ENCODE assay signal across 9 cellular contexts in the genomic region with DNA sequence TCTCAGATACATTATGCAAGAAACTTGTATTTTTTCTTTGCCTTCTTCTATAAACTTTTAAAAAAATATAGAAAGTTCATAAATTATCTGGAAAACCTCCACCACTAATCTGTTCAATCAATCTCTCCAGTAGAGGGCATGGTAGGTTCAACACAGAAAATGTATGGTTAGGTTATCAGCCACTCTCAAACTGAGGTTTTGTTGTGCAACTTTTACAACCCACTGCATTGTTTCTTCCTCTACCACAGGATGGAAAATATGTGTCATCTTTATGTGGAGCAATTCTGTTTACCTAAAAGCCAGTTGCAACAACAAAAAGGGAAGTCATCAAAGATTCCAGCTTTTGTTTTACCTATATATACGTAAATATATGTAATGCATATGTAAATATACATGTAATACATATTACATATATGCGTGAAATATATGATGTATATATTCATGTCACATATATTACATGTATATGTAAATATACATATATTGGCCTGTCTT. TPM values are rescaled to one million over a fixed set of nuclear protein-coding genes. Genes with fewer than 3 reads are reported as not detected.
DNase-seq lines count a peak whose midpoint lies in the region; ATAC-seq and TF ChIP-seq lines count a peak whose summit lies in the region.
"Had no signal": no experiment of that assay in that cellular context is flagged by ENCODE, and none has a peak within 500 bp of the region (broad histone marks: within the 10 kb centered on the region; RNA-seq: fewer than 3 reads in every experiment).

No MANE protein-coding gene starts in this region.

- BruUV-seq in A673 (replicated peaks; lab: Mats Ljungman, UMichigan), result no TSS peak

- H3K4me1 ChIP-seq in A673 (ENCODE audit: insufficient read depth, low read length, poor library complexity, severe bottlenecking) (peaks cover 16% of the 10 kb centered on the region), KMS-11 (ENCODE audit: low read depth, poor library complexity, severe bottlenecking) (peaks cover 44% of the 10 kb centered on the region), neutrophil (ENCODE audit: control insufficient read depth in 1 of 2, insufficient read depth in 1 of 2, low read depth in 1 of 2, low read length in 1 of 2) (peaks cover 19 to 37% of the 10 kb centered on the region in 2 experiments)

- CTCF ChIA-PET in A673 (lab: Charles Lee), result no interaction called here

- H2AFZ ChIP-seq in KMS-11 (ENCODE audit: low read depth), result no peak overlapping the region

- no peak overlapping the region for H3K27ac ChIP-seq in A673 (ENCODE audit: low read depth, low read length, poor library complexity, severe bottlenecking)
- peak overlapping the region; percentile 87 for H3K27ac ChIP-seq in KMS-11
- peak overlapping the region; percentile 99 for H3K27ac ChIP-seq in neutrophil
- H3K27ac ChIP-seq: SJSA1 had no signal

- POLR2A ChIA-PET in A673 (lab: Charles Lee; ENCODE audit: low non-redundant PET), result no interaction called here

- intact Hi-C loops in A673 (cut with micrococcal nuclease; ENCODE audit: unreplicated experiment), result loop anchor here (5.0 kb wide), 5 partner anchors 46 to 329 kb away; a partner anchor contains a TSS

- H4K20me1 ChIP-seq in KMS-11 (ENCODE audit: insufficient read depth), result no peaks in the 10 kb centered on the region

- H3K4me2 ChIP-seq in KMS-11, result peak overlapping the region; percentile 72; the same call in 1 of the 2 replicates

- H3K27me3 ChIP-seq in A673 (replicated peaks; ENCODE audit: insufficient read depth, low read depth, low read length, poor library complexity) (no peaks in the 10 kb centered on the region), KMS-11 (ENCODE audit: insufficient read depth, low read depth) (no peaks in the 10 kb centered on the region), neutrophil (no peaks in the 10 kb centered on the region)
- H3K27me3 ChIP-seq: SJSA1 had no signal

- H3K4me3 ChIP-seq in A673 (ENCODE audit: low read depth, low read length, poor library complexity, severe bottlenecking) (no peak overlapping the region), KMS-11 (IDR thresholded peaks at IDR 0.05; ENCODE audit: insufficient read depth, low read depth, low read length) (no peak overlapping the region), epithelial cell of esophagus (ENCODE audit: low read length) (no peak overlapping the region), neutrophil (ENCODE audit: low read depth in 1 of 2, low read length in 1 of 2) (peak overlapping the region; percentile 85 to 93)
- H3K4me3 ChIP-seq: SJSA1 had no signal

- DNase-seq in A673 (ENCODE audit: low spot score), result peak; percentile 85
- peak; percentile 70 for DNase-seq in Daoy (ENCODE audit: low read depth)
- DNase-seq in SK-MEL-5 (ENCODE audit: low read depth, low spot score), result peak; percentile 86
- DNase-seq in epithelial cell of esophagus (ENCODE audit: low read depth), result peak; percentile 94

- H3K9ac ChIP-seq in KMS-11, result no peak overlapping the region

- H3K9me3 ChIP-seq in A673 (ENCODE audit: low read depth, low read length, poor library complexity, severe bottlenecking) (no peaks in the 10 kb centered on the region), neutrophil (no peaks in the 10 kb centered on the region)
- H3K9me3 ChIP-seq: SJSA1 had no signal

- in situ Hi-C loops in SK-MEL-5 (cut with HindIII; ENCODE audit: low pct_unique_long_range_greater_than_20kb, low sequenced_read_pairs), result loop anchor here (25.0 kb wide), 2 partner anchors 106 to 206 kb away; no protein-coding TSS in a partner anchor

- TF ChIP-seq CTCF in A673 (conservative IDR thresholded peaks at IDR 0.05; ENCODE audit: low read depth, low read length) (peak; percentile 74), KMS-11 (conservative IDR thresholded peaks at IDR 0.05; ENCODE audit: low read depth, low read length) (peak; percentile 79), epithelial cell of esophagus (IDR thresholded peaks at IDR 0.05; ENCODE audit: insufficient read depth, low read depth, low read length, missing control alignments) (peak; percentile 75), neutrophil (IDR thresholded peaks at IDR 0.05) (peak; percentile 81)

- peaks cover 3% of the 10 kb centered on the region for H3K36me3 ChIP-seq in A673 (ENCODE audit: insufficient read depth, low read length, poor library complexity, severe bottlenecking)
- H3K36me3 ChIP-seq in KMS-11 (ENCODE audit: insufficient read depth), result no peaks in the 10 kb centered on the region
- peaks cover 20% of the 10 kb centered on the region for H3K36me3 ChIP-seq in neutrophil
- H3K36me3 ChIP-seq: SJSA1 had no signal

- ATAC-seq in GM21825 (IDR thresholded peaks at IDR 0.05; ENCODE audit: unreplicated experiment) (peak; percentile 32), HG02938 (IDR thresholded peaks at IDR 0.05; ENCODE audit: unreplicated experiment) (no peak)

- H3K79me2 ChIP-seq in KMS-11 (ENCODE audit: insufficient read depth, low read depth), result peaks cover 16% of the 10 kb centered on the region

RNA-seq across cellular contexts. Expression of a gene that starts 3.0 kb away (rescaled TPM):
- total RNA-seq in A673 (2021), result 24.2 and 24.7 TPM in 2 replicates
- 7.6 and 7.9 TPM in 2 replicates for total RNA-seq in Daoy (2014; rRNA removed; shearing (Covaris generic))
- 12.4 and 12.5 TPM in 2 replicates for total RNA-seq in SK-MEL-5 (2014; rRNA removed; shearing (Covaris generic))
- polyA plus RNA-seq in SK-MEL-5 (2015; cell fraction: cytosol; rRNA removed), result 3.7 and 4.8 TPM in 2 replicates
- polyA plus RNA-seq in SK-MEL-5 (2015; cell fraction: nucleus; rRNA removed), result 4.2 and 4.6 TPM in 2 replicates

Comparison
In these comparisons a context has a peak if more than half of its experiments do, and no peak if none do; other contexts are left out.
1. H3K4me3 ChIP-seq: peak in neutrophil (2 of 2); none in A673 (single experiment), KMS-11 (single experiment) and epithelial cell of esophagus (single experiment).
2. Peak in every context shown above with its lines, with median percentiles within 50 percentile points of each other: DNase-seq and CTCF ChIP-seq.